1 cellular context compared by ENCODE assay signal in genomic region chr6:161406633-161407032, GRCh38.
TF ChIP-seq lines count a peak whose summit lies in the region.

No MANE protein-coding gene starts in this region.

TF ChIP-seq in K562, 482 proteins besides CTCF, POLR2A, EP300 and RAD21 (continued from another document):
- TF ChIP-seq ZNF280B (CRISPR knock-in tag; IDR thresholded peaks at IDR 0.05) (no peak), RCOR1 (IDR thresholded peaks at IDR 0.05; ENCODE audit: borderline replicate concordance in 1 of 2, low read depth in 2 of 2, low read length in 2 of 2) (peak; percentile 96 to 99), MYNN (IDR thresholded peaks at IDR 0.05) (no peak), MYNN (CRISPR knock-in tag; IDR thresholded peaks at IDR 0.05) (no peak), ZNF224 (CRISPR knock-in tag; IDR thresholded peaks at IDR 0.05) (no peak), AFF4 (CRISPR knock-in tag; IDR thresholded peaks at IDR 0.05) (no peak), NR2F6 (CRISPR knock-in tag; IDR thresholded peaks at IDR 0.05) (no peak), ZNF274 (IDR thresholded peaks at IDR 0.05; ENCODE audit: borderline replicate concordance, low read depth, low read length) (no peak), HNRNPK (IDR thresholded peaks at IDR 0.05; ENCODE audit: low read depth, low read length, poor library complexity, severe bottlenecking) (no peak), PML (IDR thresholded peaks at IDR 0.05; ENCODE audit: low read length) (no peak), MAFG (tag; conservative IDR thresholded peaks at IDR 0.05) (peak; percentile 91), CBFA2T3 (IDR thresholded peaks at IDR 0.05) (peak; percentile 69), STAT5A (IDR thresholded peaks at IDR 0.05; ENCODE audit: borderline replicate concordance, low read length) (no peak), CCAR2 (IDR thresholded peaks at IDR 0.05; ENCODE audit: low read depth, low read length) (no peak), SMARCA4 (IDR thresholded peaks at IDR 0.05) (no peak), CREB3 (tag; conservative IDR thresholded peaks at IDR 0.05; ENCODE audit: low read depth) (peak; percentile 65; the same call in 1 of the 2 replicates), E2F5 (CRISPR knock-in tag; IDR thresholded peaks at IDR 0.05) (no peak), NR2C1 (IDR thresholded peaks at IDR 0.05) (no peak), NR2C1 (tag; IDR thresholded peaks at IDR 0.05) (no peak), KAT7 (CRISPR knock-in tag; IDR thresholded peaks at IDR 0.05; ENCODE audit: borderline replicate concordance) (no peak), ZNF445 (CRISPR knock-in tag; IDR thresholded peaks at IDR 0.05; ENCODE audit: low read depth) (no peak), EZH2 (IDR thresholded peaks at IDR 0.05; ENCODE audit: borderline replicate concordance, low read depth, low read length) (no peak), MAFF (IDR thresholded peaks at IDR 0.05; ENCODE audit: low read length) (peak; percentile 53; the same call in 1 of the 2 replicates), KDM1A (IDR thresholded peaks at IDR 0.05) (peak; percentile 100), TFAM (CRISPR knock-in tag; conservative IDR thresholded peaks at IDR 0.05) (no peak), E2F3 (CRISPR knock-in tag; IDR thresholded peaks at IDR 0.05) (no peak), FOSL1 (tag; conservative IDR thresholded peaks at IDR 0.05) (peak; percentile 67), ZKSCAN3 (CRISPR knock-in tag; IDR thresholded peaks at IDR 0.05) (no peak), PBX2 (CRISPR knock-in tag; IDR thresholded peaks at IDR 0.05; ENCODE audit: low read depth) (no peak), PBX2 (tag; conservative IDR thresholded peaks at IDR 0.05; ENCODE audit: low read depth) (peak; percentile 94), FOXK2 (conservative IDR thresholded peaks at IDR 0.05 in 1 of 2, IDR thresholded peaks at IDR 0.05 in 1 of 2; ENCODE audit: low read depth in 2 of 2) (0 out of 4 replicates have a peak, but pooled peaks of 1 of the 2 experiments have one; percentile 19), ZKSCAN1 (IDR thresholded peaks at IDR 0.05; ENCODE audit: low read depth, low read length) (no peak), ZNF785 (CRISPR knock-in tag; IDR thresholded peaks at IDR 0.05) (no peak), XRCC5 (IDR thresholded peaks at IDR 0.05; ENCODE audit: low read depth, low read length) (no peak), POLR2H (tag; IDR thresholded peaks at IDR 0.05; ENCODE audit: low read depth) (no peak), MIER1 (IDR thresholded peaks at IDR 0.05; ENCODE audit: low read depth) (no peak), SMC3 (conservative IDR thresholded peaks at IDR 0.05; ENCODE audit: insufficient read depth, low read depth, low read length) (no peak), E2F1 (CRISPR knock-in tag; IDR thresholded peaks at IDR 0.05) (no peak), ZC3H4 (CRISPR knock-in tag; IDR thresholded peaks at IDR 0.05; ENCODE audit: borderline replicate concordance) (no peak), HDAC1 (IDR thresholded peaks at IDR 0.05) (peak in 1 of 2 experiments; percentile 99; a peak in 2 of 4 replicates), PKNOX1 (IDR thresholded peaks at IDR 0.05) (peak; percentile 79), NEUROD1 (IDR thresholded peaks at IDR 0.05; ENCODE audit: borderline replicate concordance, low read depth, low read length, partially characterized antibody) (no peak), TEAD4 (IDR thresholded peaks at IDR 0.05; ENCODE audit: low read length) (peak; percentile 58; the same call in 1 of the 2 replicates), TEAD4 (CRISPR knock-in tag; IDR thresholded peaks at IDR 0.05; ENCODE audit: borderline replicate concordance) (no peak), IRF9 (tag; IDR thresholded peaks at IDR 0.05) (no peak), MTA2 (IDR thresholded peaks at IDR 0.05; ENCODE audit: low read depth) (no peak), NBN (IDR thresholded peaks at IDR 0.05; ENCODE audit: low read depth) (no peak), SMAD2 (IDR thresholded peaks at IDR 0.05; ENCODE audit: low read depth, low read length) (no peak)
